Comparison of ENCODE assay signal across 8 cellular contexts in genomic region chr1:94884101-94884875, GRCh38. TPM values are rescaled to one million over a fixed set of nuclear protein-coding genes. Genes with fewer than 3 reads are reported as not detected.
A peak's percentile ranks its signal among the peaks of the same experiment; 100 is the strongest.
DNase-seq lines count a peak whose midpoint lies in the region; ATAC-seq, FAIRE-seq and TF ChIP-seq lines count a peak whose summit lies in the region.

No MANE protein-coding gene starts in this region.

- H3K4me2 ChIP-seq in HepG2 (ENCODE audit: low read depth, low read length): peak overlapping the region; percentile 78

- 21% methylated on average over 12 of the region's 12 CpGs for WGBS in HepG2 (ENCODE audit: low lambda C conversion rate)

- no peaks in the 10 kb centered on the region for H3K9me3 ChIP-seq in HepG2 (ENCODE audit: low read length)
- H3K9me3 ChIP-seq in vagina: no peaks in the 10 kb centered on the region

- FAIRE-seq in HepG2 (lab: Jason Lieb, UNC): peak; percentile 23

- no peak overlapping the region for H2AFZ ChIP-seq in HepG2 (ENCODE audit: low read length)

- CTCF ChIA-PET in HepG2 (lab: Yijun Ruan, JAX; ENCODE audit: low intra/inter-chr PET ratio, low total read pairs): no interaction called here
- CTCF ChIA-PET in activated CD4-positive, alpha-beta T cell treated with anti-CD3 and anti-CD28 coated beads for 36 hours (lab: Charles Lee): no interaction called here

- BruUV-seq in HepG2 (replicated peaks; lab: Mats Ljungman, UMichigan): no TSS peak

- TF ChIP-seq POLR2A in HepG2 (IDR thresholded peaks at IDR 0.05; ENCODE audit: insufficient read depth in 1 of 2, low read depth in 2 of 2, low read length in 2 of 2) (no peak), vagina (IDR thresholded peaks at IDR 0.05) (no peak)

- H4K20me1 ChIP-seq in HepG2 (ENCODE audit: insufficient read depth, low read length): no peaks in the 10 kb centered on the region

- H3K4me3 ChIP-seq in choroid plexus epithelial cell (ENCODE audit: low read depth, low read length): no peak overlapping the region
- H3K4me3 ChIP-seq in HepG2 (replicated peaks in 1 of 3; ENCODE audit: insufficient read depth in 1 of 3, low read depth in 2 of 3, low read length in 3 of 3): peak overlapping the region in 2 of 3 experiments; percentile 9 to 24; a peak in 3 of 6 replicates
- H3K4me3 ChIP-seq in vagina: no peak overlapping the region

- TF ChIP-seq CTCF in choroid plexus epithelial cell (conservative IDR thresholded peaks at IDR 0.05; ENCODE audit: low read depth, low read length): no peak
- no peak for TF ChIP-seq CTCF in HepG2 (CRISPR knock-in tag; IDR thresholded peaks at IDR 0.05)
- no peak for TF ChIP-seq CTCF in vagina (IDR thresholded peaks at IDR 0.05)

- H3K9ac ChIP-seq in HepG2 (ENCODE audit: insufficient read depth, low read depth, low read length): peak overlapping the region; percentile 30; the same call in 1 of the 2 replicates

- no peak overlapping the region for H3K4me3 Mint-ChIP-seq in activated naive CD8-positive, alpha-beta T cell treated with anti-CD3 and anti-CD28 coated beads, Interleukin-2, amount 10 ng/mL, durations not matched to agents 7 days and 5 days
- H3K4me3 Mint-ChIP-seq in activated naive CD8-positive, alpha-beta T cell treated with anti-CD3 and anti-CD28 coated beads, Interleukin-2, amount 50 U/mL, for 24 hours: no peak overlapping the region
- H3K4me3 Mint-ChIP-seq in activated CD4-positive, alpha-beta T cell treated with anti-CD3 and anti-CD28 coated beads for 36 hours: no peak overlapping the region

- H3K36me3 ChIP-seq in HepG2 (replicated peaks in 1 of 2; ENCODE audit: control insufficient read depth in 1 of 2, insufficient read depth in 2 of 2, low read length in 2 of 2) (no peaks in the 10 kb centered on the region), vagina (no peaks in the 10 kb centered on the region)

- intact Hi-C loops in HepG2 (cut with micrococcal nuclease; ENCODE audit: unreplicated experiment): no loop called here
- intact Hi-C loops in vagina (cut with DNase I): no loop called here
- intact Hi-C loops in activated CD4-positive, alpha-beta T cell treated with anti-CD3 and anti-CD28 coated beads for 36 hours (cut with DNase I, micrococcal nuclease): no loop called here

- peaks cover 33% of the 10 kb centered on the region for H3K4me1 ChIP-seq in HepG2 (ENCODE audit: insufficient read depth, low read length)
- peaks cover 14% of the 10 kb centered on the region for H3K4me1 ChIP-seq in vagina

- no peaks in the 10 kb centered on the region for H3K27me3 Mint-ChIP-seq in activated naive CD8-positive, alpha-beta T cell treated with anti-CD3 and anti-CD28 coated beads, Interleukin-2, amount 10 ng/mL, durations not matched to agents 7 days and 5 days
- H3K27me3 Mint-ChIP-seq in activated naive CD8-positive, alpha-beta T cell treated with anti-CD3 and anti-CD28 coated beads, Interleukin-2, amount 50 U/mL, for 24 hours: no peaks in the 10 kb centered on the region
- H3K27me3 Mint-ChIP-seq in activated CD4-positive, alpha-beta T cell treated with anti-CD3 and anti-CD28 coated beads for 36 hours: no peaks in the 10 kb centered on the region

- in situ Hi-C loops in HepG2 (cut with HindIII; ENCODE audit: extremely low pct_ligation_motif_present, low pct_unique_long_range_greater_than_20kb): no loop called here

- H3K9me3 Mint-ChIP-seq in activated naive CD8-positive, alpha-beta T cell treated with anti-CD3 and anti-CD28 coated beads, Interleukin-2, amount 10 ng/mL, durations not matched to agents 7 days and 5 days: peaks cover 2% of the 10 kb centered on the region
- no peaks in the 10 kb centered on the region for H3K9me3 Mint-ChIP-seq in activated naive CD8-positive, alpha-beta T cell treated with anti-CD3 and anti-CD28 coated beads, Interleukin-2, amount 50 U/mL, for 24 hours
- no peaks in the 10 kb centered on the region for H3K9me3 Mint-ChIP-seq in activated CD4-positive, alpha-beta T cell treated with anti-CD3 and anti-CD28 coated beads for 36 hours (ENCODE audit: low read depth)

- POLR2A ChIA-PET in activated naive CD8-positive, alpha-beta T cell treated with anti-CD3 and anti-CD28 coated beads, Interleukin-2, amount 10 ng/mL, durations not matched to agents 7 days and 5 days (lab: Charles Lee): no interaction called here
- POLR2A ChIA-PET in HepG2 (lab: Yijun Ruan, JAX): interaction anchor here (1.1 to 1.6 kb wide), 2 partner anchors 9 to 350 kb away, joined by 3 to 4 read pairs; partner anchors contain the start of gene RWDD3
- POLR2A ChIA-PET in activated CD4-positive, alpha-beta T cell treated with anti-CD3 and anti-CD28 coated beads for 36 hours (lab: Charles Lee): no interaction called here

- no peaks in the 10 kb centered on the region for H3K27me3 ChIP-seq in HepG2 (ENCODE audit: control insufficient read depth in 1 of 2, insufficient read depth in 2 of 2, low read length in 2 of 2)
- H3K27me3 ChIP-seq in vagina: no peaks in the 10 kb centered on the region

- TF ChIP-seq EP300 in HepG2 (IDR thresholded peaks at IDR 0.05; ENCODE audit: low read depth in 2 of 2, low read length in 2 of 2) (no peak), HepG2 (CRISPR knock-in tag; IDR thresholded peaks at IDR 0.05; ENCODE audit: borderline replicate concordance) (no peak)

- no peak for DNase-seq in activated naive CD8-positive, alpha-beta T cell treated with anti-CD3 and anti-CD28 coated beads, Interleukin-2, amount 10 ng/mL, durations not matched to agents 7 days and 5 days
- DNase-seq in activated naive CD8-positive, alpha-beta T cell treated with anti-CD3 and anti-CD28 coated beads, Interleukin-2, amount 50 U/mL, for 24 hours: no peak
- DNase-seq in choroid plexus epithelial cell (ENCODE audit: low read depth) (peak; percentile 73), HepG2 (ENCODE audit: low spot score) (peak; percentile 71), vagina (ENCODE audit: extremely low spot score in 2 of 2) (no peak), germinal center (ENCODE audit: low spot score) (no peak)
- DNase-seq in activated CD4-positive, alpha-beta T cell treated with anti-CD3 and anti-CD28 coated beads for 36 hours: no peak
- no peak for DNase-seq in activated naive CD4-positive, alpha-beta T cell treated with Interleukin-2 at 50 U/mL for 16 hours

- ATAC-seq in activated naive CD8-positive, alpha-beta T cell treated with anti-CD3 and anti-CD28 coated beads, Interleukin-2, amount 10 ng/mL, durations not matched to agents 7 days and 5 days (ENCODE audit: low read depth): no peak
- ATAC-seq in activated naive CD8-positive, alpha-beta T cell treated with anti-CD3 and anti-CD28 coated beads, Interleukin-2, amount 50 U/mL, for 24 hours: no peak
- ATAC-seq in HepG2: peak; percentile 92
- ATAC-seq in activated CD4-positive, alpha-beta T cell treated with anti-CD3 and anti-CD28 coated beads for 36 hours: no peak

- peak overlapping the region; percentile 81 for H3K27ac Mint-ChIP-seq in activated naive CD8-positive, alpha-beta T cell treated with anti-CD3 and anti-CD28 coated beads, Interleukin-2, amount 10 ng/mL, durations not matched to agents 7 days and 5 days
- no peak overlapping the region for H3K27ac Mint-ChIP-seq in activated naive CD8-positive, alpha-beta T cell treated with anti-CD3 and anti-CD28 coated beads, Interleukin-2, amount 50 U/mL, for 24 hours
- no peak overlapping the region for H3K27ac Mint-ChIP-seq in activated CD4-positive, alpha-beta T cell treated with anti-CD3 and anti-CD28 coated beads for 36 hours

- peaks cover 6% of the 10 kb centered on the region for H3K4me1 Mint-ChIP-seq in activated naive CD8-positive, alpha-beta T cell treated with anti-CD3 and anti-CD28 coated beads, Interleukin-2, amount 10 ng/mL, durations not matched to agents 7 days and 5 days
- H3K4me1 Mint-ChIP-seq in activated naive CD8-positive, alpha-beta T cell treated with anti-CD3 and anti-CD28 coated beads, Interleukin-2, amount 50 U/mL, for 24 hours: peaks cover 10% of the 10 kb centered on the region
- H3K4me1 Mint-ChIP-seq in activated CD4-positive, alpha-beta T cell treated with anti-CD3 and anti-CD28 coated beads for 36 hours: peaks cover 9% of the 10 kb centered on the region

- H3K36me3 Mint-ChIP-seq in activated naive CD8-positive, alpha-beta T cell treated with anti-CD3 and anti-CD28 coated beads, Interleukin-2, amount 10 ng/mL, durations not matched to agents 7 days and 5 days: no peaks in the 10 kb centered on the region
- H3K36me3 Mint-ChIP-seq in activated naive CD8-positive, alpha-beta T cell treated with anti-CD3 and anti-CD28 coated beads, Interleukin-2, amount 50 U/mL, for 24 hours (ENCODE audit: low read depth): no peaks in the 10 kb centered on the region
- no peaks in the 10 kb centered on the region for H3K36me3 Mint-ChIP-seq in activated CD4-positive, alpha-beta T cell treated with anti-CD3 and anti-CD28 coated beads for 36 hours (ENCODE audit: low read depth)

- no peak for TF ChIP-seq RAD21 in HepG2 (CRISPR knock-in tag; IDR thresholded peaks at IDR 0.05)

- H3K27ac ChIP-seq in HepG2 (ENCODE audit: extremely low read length, insufficient read depth, low read length): peak overlapping the region; percentile 52
- peak overlapping the region; percentile 84 for H3K27ac ChIP-seq in vagina

- H3K79me2 ChIP-seq in HepG2 (ENCODE audit: insufficient read depth, low read length): no peaks in the 10 kb centered on the region

RNA-seq across cellular contexts. Expression of gene CNN3, which starts 42.6 kb away (rescaled TPM):
- 10 to 100 TPM; 10.7 to 10.8 TPM for total RNA-seq in activated naive CD8-positive, alpha-beta T cell treated with anti-CD3 and anti-CD28 coated beads, Interleukin-2, amount 10 ng/mL, durations not matched to agents 7 days and 5 days
- 223 and 290 TPM in 2 replicates for total RNA-seq in HepG2 (2016; rRNA removed; fragmentation: Illumina TruSeq; extraction: Trizol)
- 57.3 and 60.4 TPM in 2 replicates for total RNA-seq in HepG2 (2016; cell fraction: cytosol; rRNA removed; fragmentation: Illumina TruSeq; extraction: Trizol; ENCODE audit: low read depth)
- total RNA-seq in HepG2 (2016; cell fraction: insoluble cytoplasmic fraction; rRNA removed; fragmentation: Illumina TruSeq; extraction: Trizol): 203 and 275 TPM in 2 replicates
- total RNA-seq in HepG2 (2016; cell fraction: membrane; rRNA removed; fragmentation: Illumina TruSeq; extraction: Trizol): 122 and 123 TPM in 2 replicates
- 101 and 120 TPM in 2 replicates for total RNA-seq in HepG2 (2016; cell fraction: nucleus; rRNA removed; fragmentation: Illumina TruSeq; extraction: Trizol)
- polyA plus RNA-seq in HepG2 (2011; rRNA removed): 97.4 and 113 TPM in 2 replicates
- polyA plus RNA-seq in HepG2 (2011; cell fraction: cytosol; rRNA removed): 59.4 and 80.2 TPM in 2 replicates
- 44.3 and 48.4 TPM in 2 replicates for polyA plus RNA-seq in HepG2 (2011; cell fraction: nucleus; rRNA removed)
- polyA plus RNA-seq in HepG2 (2012): 105 and 127 TPM in 2 replicates
- 34.4 and 42.1 TPM in 2 replicates for polyA plus RNA-seq in HepG2 (2016; cell fraction: cytosol; fragmentation: Illumina TruSeq; extraction: Trizol; ENCODE audit: low read depth)
- 302 and 322 TPM in 2 replicates for polyA plus RNA-seq in HepG2 (2016; cell fraction: insoluble cytoplasmic fraction; fragmentation: Illumina TruSeq; extraction: Trizol; ENCODE audit: low read depth)
- polyA plus RNA-seq in HepG2 (2016; cell fraction: membrane; fragmentation: Illumina TruSeq; extraction: Trizol; ENCODE audit: low read depth): 71.0 and 76.9 TPM in 2 replicates
- 152 and 159 TPM in 2 replicates for polyA plus RNA-seq in HepG2 (2016; cell fraction: nucleus; fragmentation: Illumina TruSeq; extraction: Trizol; ENCODE audit: insufficient read depth, low read depth)
- polyA minus RNA-seq in HepG2 (2011; rRNA and poly(A)+ RNA removed; ENCODE audit: low replicate concordance): 63.8 TPM in 1 of 2 replicates, not detected in the other
- polyA minus RNA-seq in HepG2 (2011; cell fraction: cytosol; rRNA and poly(A)+ RNA removed): 86.9 and 93.5 TPM in 2 replicates
- 71.3 and 77.3 TPM in 2 replicates for polyA minus RNA-seq in HepG2 (2011; cell fraction: nucleus; rRNA and poly(A)+ RNA removed)
- total RNA-seq in vagina: 250 TPM
- 1 to 10 TPM; 2.5 to 3.1 TPM for total RNA-seq in activated CD4-positive, alpha-beta T cell treated with anti-CD3 and anti-CD28 coated beads for 36 hours

Comparison
In these comparisons a context has a peak if more than half of its experiments do, and no peak if none do; other contexts are left out.
1. DNase-seq: peak in choroid plexus epithelial cell (single experiment) and HepG2 (single experiment); none in activated naive CD8-positive, alpha-beta T cell treated with anti-CD3 and anti-CD28 coated beads, Interleukin-2, amount 10 ng/mL, durations not matched to agents 7 days and 5 days (single experiment), activated naive CD8-positive, alpha-beta T cell treated with anti-CD3 and anti-CD28 coated beads, Interleukin-2, amount 50 U/mL, for 24 hours (single experiment), vagina (0 of 2), germinal center (single experiment), activated CD4-positive, alpha-beta T cell treated with anti-CD3 and anti-CD28 coated beads for 36 hours (single experiment) and activated naive CD4-positive, alpha-beta T cell treated with Interleukin-2 at 50 U/mL for 16 hours (single experiment).
2. H3K4me3 ChIP-seq: peak in HepG2 (2 of 3); none in choroid plexus epithelial cell (single experiment) and vagina (0 of 2).
3. RNA of gene CNN3, which starts 42.6 kb away (total RNA-seq): 250 TPM in vagina (single experiment) and 57.3 to 290 TPM in HepG2; 10.7 to 10.8 TPM in activated naive CD8-positive, alpha-beta T cell treated with anti-CD3 and anti-CD28 coated beads, Interleukin-2, amount 10 ng/mL, durations not matched to agents 7 days and 5 days and 2.5 to 3.1 TPM in activated CD4-positive, alpha-beta T cell treated with anti-CD3 and anti-CD28 coated beads for 36 hours; every median in the first group is over 4 times any median in the second.